In genomic region chr13:23697772-23698313, GRCh38 we compare ENCODE assay signal across 20 cellular contexts.
DNase-seq lines count a peak whose midpoint lies in the region; ATAC-seq, FAIRE-seq and TF ChIP-seq lines count a peak whose summit lies in the region.
"Had no signal": no experiment of that assay in that cellular context is flagged by ENCODE, and none has a peak within 500 bp of the region (broad histone marks: within the 10 kb centered on the region; RNA-seq: fewer than 3 reads in every experiment).

No MANE protein-coding gene starts in this region.

- ATAC-seq in left cardiac atrium, result no peak
- ATAC-seq in T-helper 17 cell, result no peak
- no peak for ATAC-seq in HG03045 (IDR thresholded peaks at IDR 0.05; ENCODE audit: unreplicated experiment)
- ATAC-seq: HCT116, Panc1 had no signal

- H3K36me3 Mint-ChIP-seq in T-helper 17 cell (ENCODE audit: low read depth), result no peaks in the 10 kb centered on the region
- no peaks in the 10 kb centered on the region for H3K36me3 Mint-ChIP-seq in nephron (ENCODE audit: low read depth)

- H3K27me3 ChIP-seq in left ventricle myocardium inferior (ENCODE audit: low read depth) (no peaks in the 10 kb centered on the region), subcutaneous abdominal adipose tissue (ENCODE audit: control insufficient read depth in 5 of 5, insufficient read depth in 4 of 5, low read length in 5 of 5) (no peaks in the 10 kb centered on the region)

- H3K9me3 ChIP-seq in left ventricle myocardium inferior (replicated peaks) (no peaks in the 10 kb centered on the region), T-helper 17 cell (ENCODE audit: control insufficient read depth, low read length, poor library complexity, severe bottlenecking) (no peaks in the 10 kb centered on the region), subcutaneous abdominal adipose tissue (ENCODE audit: control insufficient read depth in 5 of 5, low read length in 5 of 5) (no peaks in the 10 kb centered on the region)

- no peaks in the 10 kb centered on the region for H3K36me3 ChIP-seq in left ventricle myocardium inferior
- no peaks in the 10 kb centered on the region for H3K36me3 ChIP-seq in subcutaneous abdominal adipose tissue (ENCODE audit: control insufficient read depth in 5 of 5, insufficient read depth in 5 of 5, low read length in 5 of 5)

- peaks cover 11% of the 10 kb centered on the region for H3K27me3 Mint-ChIP-seq in T-helper 17 cell
- H3K27me3 Mint-ChIP-seq in nephron (ENCODE audit: low read depth), result peaks cover 3% of the 10 kb centered on the region
- H3K27me3 Mint-ChIP-seq: IgD-negative memory B cell had no signal

- DNase-seq in left ventricle myocardium inferior, result no peak
- DNase-seq in left cardiac atrium, result no peak
- DNase-seq in T-helper 17 cell, result no peak
- no peak for DNase-seq in NCI-H524 treated with DMSO at 0.1 percent for 48 hours (lab: John Stamatoyannopoulos, UW)
- DNase-seq in D721Med (ENCODE audit: insufficient read length, low spot score), result no peak
- DNase-seq: DMS79, NCI-H1105 treated with DMSO at 0.1 percent for 48 hours, NCI-H2029 treated with DMSO at 0.1 percent for 48 hours, NCI-H226, NCI-H510A treated with DMSO at 0.1 percent for 48 hours, NCI-H774, SIG-M5 had no signal

- H3K27ac Mint-ChIP-seq in T-helper 17 cell, result peak overlapping the region; percentile 95
- peak overlapping the region; percentile 36 to 68 (median 59) for H3K27ac Mint-ChIP-seq in nephron
- H3K27ac Mint-ChIP-seq: IgD-negative memory B cell had no signal

- H3K4me1 ChIP-seq in left ventricle myocardium inferior (peaks cover 37% of the 10 kb centered on the region), subcutaneous abdominal adipose tissue (ENCODE audit: control insufficient read depth in 5 of 5, insufficient read depth in 5 of 5, low read length in 5 of 5) (peaks cover 3 to 49% (median 36%) of the 10 kb centered on the region in 5 donors)

- intact Hi-C loops in left ventricle myocardium inferior (cut with micrococcal nuclease), result no loop called here
- intact Hi-C loops in left cardiac atrium (cut with DNase I), result no loop called here

- H3K27ac ChIP-seq in left ventricle myocardium inferior (replicated peaks), result peak overlapping the region; percentile 45
- peak overlapping the region; percentile 65 for H3K27ac ChIP-seq in subcutaneous abdominal adipose tissue (ENCODE audit: low read depth, low read length)
- H3K27ac ChIP-seq: C4-2B had no signal

- no peak overlapping the region for H3K4me3 Mint-ChIP-seq in T-helper 17 cell
- no peak overlapping the region for H3K4me3 Mint-ChIP-seq in nephron
- H3K4me3 Mint-ChIP-seq: IgD-negative memory B cell had no signal

- no peak overlapping the region for H3K9ac ChIP-seq in subcutaneous abdominal adipose tissue (ENCODE audit: low read length in 5 of 5)

- H3K4me1 Mint-ChIP-seq in T-helper 17 cell, result peaks cover 20% of the 10 kb centered on the region
- peaks cover 46% of the 10 kb centered on the region for H3K4me1 Mint-ChIP-seq in nephron

- TF ChIP-seq CTCF in left ventricle myocardium inferior (IDR thresholded peaks at IDR 0.05; ENCODE audit: borderline replicate concordance) (no peak), nephron (IDR thresholded peaks at IDR 0.05; ENCODE audit: unreplicated experiment in 3 of 3) (no peak), D721Med (IDR thresholded peaks at IDR 0.05; ENCODE audit: insufficient read depth, missing control alignments) (no peak)

- no peak for FAIRE-seq in D721Med (lab: Jason Lieb, UNC)
- FAIRE-seq: H1 had no signal

- no peaks in the 10 kb centered on the region for H3K9me3 Mint-ChIP-seq in nephron
- H3K9me3 Mint-ChIP-seq: IgD-negative memory B cell had no signal

- H3K4me3 ChIP-seq in left ventricle myocardium inferior (no peak overlapping the region), subcutaneous abdominal adipose tissue (ENCODE audit: low read depth in 1 of 5, low read length in 5 of 5) (no peak overlapping the region)
